In the genomic region with DNA sequence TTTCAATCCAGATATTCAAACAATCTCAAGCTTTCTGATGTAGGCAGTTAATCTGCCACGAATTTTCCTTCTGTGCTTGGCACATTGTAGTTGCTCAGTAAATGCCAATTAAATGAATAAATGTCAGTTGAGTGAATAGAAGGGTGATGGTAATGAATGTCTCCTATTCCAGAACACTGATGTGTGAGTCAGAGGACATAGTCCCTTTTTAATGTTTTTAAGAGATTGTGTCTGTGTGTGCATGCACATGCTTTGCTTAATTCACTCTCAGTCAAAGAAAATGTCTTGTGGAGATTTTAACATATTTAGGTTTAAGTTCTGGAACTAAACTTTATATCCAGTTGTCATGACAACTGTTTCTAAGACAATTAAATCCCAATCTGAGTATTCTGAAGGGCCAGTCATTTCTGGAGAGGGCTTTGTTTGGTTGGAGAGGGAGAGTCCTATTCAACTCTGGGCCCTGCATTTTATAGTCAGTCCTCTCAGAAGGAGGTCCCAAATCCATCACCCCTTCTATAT, we compare ENCODE assay signal across 17 cellular contexts.
A peak's percentile ranks its signal among the peaks of the same experiment; 100 is the strongest.
DNase-seq lines count a peak whose midpoint lies in the region; ATAC-seq and TF ChIP-seq lines count a peak whose summit lies in the region.
"Had no signal": no experiment of that assay in that cellular context is flagged by ENCODE, and none has a peak within 500 bp of the region (broad histone marks: within the 10 kb centered on the region; RNA-seq: fewer than 3 reads in every experiment).

No MANE protein-coding gene starts in this region.

- ATAC-seq in RWPE2 (ENCODE audit: low read depth) (no peak), HG02623 (IDR thresholded peaks at IDR 0.05; ENCODE audit: unreplicated experiment) (no peak)
- ATAC-seq: GM23338 had no signal

- peaks cover 21% of the 10 kb centered on the region for H3F3A ChIP-seq in GM23248 (ENCODE audit: insufficient read depth)

- peak; percentile 46 for DNase-seq in GM23248
- no peak for DNase-seq in RWPE2 (ENCODE audit: low spot score)
- DNase-seq in fibroblast of mammary gland (ENCODE audit: low read depth), result peak; percentile 22
- DNase-seq in stromal cell of bone marrow (ENCODE audit: low read depth), result peak; percentile 25
- DNase-seq in NCI-H510A treated with DMSO at 0.1 percent for 48 hours (lab: John Stamatoyannopoulos, UW), result no peak
- no peak for DNase-seq in HAP-1 (ENCODE audit: low spot score in 2 of 2)
- DNase-seq: DMS 273 treated with DMSO at 0.1 percent for 48 hours, DND-41, GDM1, KG1, MV-4-11, NCI-H1694 treated with DMSO at 0.1 percent for 48 hours, NCI-H510A, PC-9 had no signal

- TF ChIP-seq CTCF in RWPE2 (IDR thresholded peaks at IDR 0.05; ENCODE audit: poor library complexity, severe bottlenecking), result no peak
- TF ChIP-seq CTCF in fibroblast of mammary gland (conservative IDR thresholded peaks at IDR 0.05; ENCODE audit: control insufficient read depth, insufficient read depth, low read depth, low read length), result no peak

- WGBS in GM23248 (ENCODE audit: low coverage in 1 of 2, low lambda C conversion rate in 2 of 2, missing lambda C conversion rate in 2 of 2), 2 experiments, result 12 to 21% methylated on average over 1 of the region's 1 CpG

- no peaks in the 10 kb centered on the region for H3K9me2 ChIP-seq in GM23248 (ENCODE audit: insufficient read depth)

- no peak overlapping the region for H3K9ac ChIP-seq in GM23248

- in situ Hi-C loops in GM23248 (cut with MboI), result no loop called here
- in situ Hi-C loops in HAP-1 (cut with MboI; ENCODE audit: low sequenced_read_pairs), result no loop called here

- no peaks in the 10 kb centered on the region for H4K20me1 ChIP-seq in GM23248 (ENCODE audit: insufficient read depth)

- H3K9me3 ChIP-seq in GM23248 (ENCODE audit: low read depth) (no peaks in the 10 kb centered on the region), RWPE2 (ENCODE audit: severe bottlenecking) (no peaks in the 10 kb centered on the region), HAP-1 (no peaks in the 10 kb centered on the region)
- H3K9me3 ChIP-seq: SJSA1 had no signal

- H3K27me3 ChIP-seq in GM23248 (replicated peaks; ENCODE audit: insufficient read depth) (no peaks in the 10 kb centered on the region), RWPE2 (ENCODE audit: insufficient read depth, poor library complexity, severe bottlenecking) (no peaks in the 10 kb centered on the region), HAP-1 (ENCODE audit: low read depth) (no peaks in the 10 kb centered on the region)
- H3K27me3 ChIP-seq: SJSA1 had no signal

- no peaks in the 10 kb centered on the region for H3K79me2 ChIP-seq in GM23248 (ENCODE audit: insufficient read depth)

- H3K36me3 ChIP-seq in GM23248 (ENCODE audit: low read depth) (no peaks in the 10 kb centered on the region), RWPE2 (ENCODE audit: low read depth) (no peaks in the 10 kb centered on the region), HAP-1 (replicated peaks) (no peaks in the 10 kb centered on the region)
- H3K36me3 ChIP-seq: SJSA1 had no signal

- H3K27ac ChIP-seq in GM23248 (peak overlapping the region; percentile 21), RWPE2 (ENCODE audit: poor library complexity, severe bottlenecking) (peak overlapping the region; percentile 38)
- H3K27ac ChIP-seq: PC-9, SJSA1 had no signal

- H3K4me3 ChIP-seq in GM23248 (no peak overlapping the region), RWPE2 (ENCODE audit: severe bottlenecking) (no peak overlapping the region), fibroblast of mammary gland (ENCODE audit: control insufficient read depth, low read depth, low read length) (no peak overlapping the region), HAP-1 (no peak overlapping the region)
- H3K4me3 ChIP-seq: GM23338, PC-9, SJSA1 had no signal

- no peak overlapping the region for H2AFZ ChIP-seq in GM23248
- H2AFZ ChIP-seq: GM23338, PC-9 had no signal

- no peak overlapping the region for H3K4me2 ChIP-seq in GM23248 (ENCODE audit: unreplicated experiment)
- H3K4me2 ChIP-seq: GM23338, PC-9 had no signal

- H3K4me1 ChIP-seq in GM23248 (ENCODE audit: insufficient read depth), result peaks cover 33% of the 10 kb centered on the region
- peaks cover 17% of the 10 kb centered on the region for H3K4me1 ChIP-seq in RWPE2 (ENCODE audit: insufficient read depth, poor library complexity, severe bottlenecking)
- H3K4me1 ChIP-seq in HAP-1, result no peaks in the 10 kb centered on the region

Comparison
In these comparisons a context has a peak if more than half of its experiments do, and no peak if none do; other contexts are left out.
1. DNase-seq: peak in GM23248 (single experiment), fibroblast of mammary gland (single experiment) and stromal cell of bone marrow (single experiment); none in RWPE2 (single experiment), NCI-H510A treated with DMSO at 0.1 percent for 48 hours (single experiment) and HAP-1 (0 of 2).